Comparison of ENCODE assay signal across 22 cellular contexts in genomic region chr20:8532169-8532568, GRCh38.
"Had no signal": no experiment of that assay in that cellular context is flagged by ENCODE, and none has a peak within 500 bp of the region (broad histone marks: within the 10 kb centered on the region; RNA-seq: fewer than 3 reads in every experiment).

No MANE protein-coding gene starts in this region.

- DNase-seq: activated CD4-positive, alpha-beta T cell treated with anti-CD3 and anti-CD28 coated beads for 1 hour; activated CD4-positive, alpha-beta T cell treated with anti-CD3 and anti-CD28 coated beads, Interleukin-2, amount 50 U/mL, for 1 hour; activated CD8-positive, alpha-beta T cell treated with anti-CD3 and anti-CD28 coated beads, Interleukin-2, amount 10 ng/mL, durations not matched to agents 7 days and 5 days; activated gamma-delta T cell; anterior cingulate cortex; brain microvascular endothelial cell; dermis blood vessel endothelial cell; effector CD8-positive, alpha-beta T cell; foreskin melanocyte; glutamatergic neuron; immature natural killer cell; left ventricle myocardium superior; mammary epithelial cell; ovary; stimulated activated CD4-positive, alpha-beta T cell treated with anti-CD3 and anti-CD28 coated beads, Interleukin-2, amount 100 ng/mL, for 48 hours; stimulated activated CD8-positive, alpha-beta memory T cell treated with anti-CD3 and anti-CD28 coated beads, Interleukin-4, amount 100 ng/mL, for 48 hours; stimulated activated naive CD4-positive, alpha-beta T cell; upper lobe of left lung had no signal

- H3K9me3 ChIP-seq: neutrophil, ovary, prostate gland, thoracic aorta, upper lobe of left lung had no signal

- H3K36me3 ChIP-seq: brain microvascular endothelial cell, neutrophil, ovary, prostate gland, thoracic aorta, upper lobe of left lung had no signal

- H3K4me3 ChIP-seq: hepatocyte, ovary, prostate gland, thoracic aorta, upper lobe of left lung had no signal

- H3K27me3 ChIP-seq: brain microvascular endothelial cell, hepatocyte, neutrophil, ovary, upper lobe of left lung had no signal

- H3K4me1 ChIP-seq: prostate gland, upper lobe of left lung had no signal
